17 cellular contexts compared by ENCODE assay signal in genomic region chr5:61321650-61322049, GRCh38. TPM values are rescaled to one million over a fixed set of nuclear protein-coding genes. Genes with fewer than 3 reads are reported as not detected.
DNase-seq lines count a peak whose midpoint lies in the region; ATAC-seq and TF ChIP-seq lines count a peak whose summit lies in the region.
"Had no signal": no experiment of that assay in that cellular context is flagged by ENCODE, and none has a peak within 500 bp of the region (broad histone marks: within the 10 kb centered on the region; RNA-seq: fewer than 3 reads in every experiment).

No MANE protein-coding gene starts in this region.

- H3K4me2 ChIP-seq in PC-9: no peak overlapping the region

- H2AFZ ChIP-seq in ACC112 (ENCODE audit: low read length, unreplicated experiment) (no peak overlapping the region), PC-9 (no peak overlapping the region)

- no peaks in the 10 kb centered on the region for H3K36me3 Mint-ChIP-seq in dendritic cell treated with granulocyte-macrophage colony-stimulating factor and Interleukin-4, amounts not matched to agents 40 ng/mL and 50 ng/mL, for 4 days (ENCODE audit: low read depth)
- H3K36me3 Mint-ChIP-seq in nephron (ENCODE audit: low read depth): no peaks in the 10 kb centered on the region
- H3K36me3 Mint-ChIP-seq: CD8-positive, alpha-beta T cell had no signal

- H3K36me3 ChIP-seq in ACC112 (ENCODE audit: insufficient read depth, low read length): no peaks in the 10 kb centered on the region
- no peaks in the 10 kb centered on the region for H3K36me3 ChIP-seq in PC-9 (ENCODE audit: low read depth)
- no peaks in the 10 kb centered on the region for H3K36me3 ChIP-seq in heart right ventricle
- H3K36me3 ChIP-seq: HAP-1 had no signal

- no peak for TF ChIP-seq CTCF in PC-9 (conservative IDR thresholded peaks at IDR 0.05)
- TF ChIP-seq CTCF in nephron (IDR thresholded peaks at IDR 0.05; ENCODE audit: unreplicated experiment in 3 of 3): no peak
- TF ChIP-seq CTCF in heart right ventricle (IDR thresholded peaks at IDR 0.05): no peak

- DNase-seq in PC-9 (no peak), heart right ventricle (no peak), C1 segment of cervical spinal cord (lab: John Stamatoyannopoulos, UW) (no peak), NCI-H510A (lab: John Stamatoyannopoulos, UW) (no peak)
- DNase-seq in activated CD8-positive, alpha-beta memory T cell treated with anti-CD3 and anti-CD28 coated beads, Interleukin-2, amount 50 U/mL, for 4 hours: no peak
- DNase-seq: CD8-positive, alpha-beta T cell; COR-L47; DMS153; DMS79 treated with DMSO at 0.1 percent for 48 hours; EL had no signal

- H3K27ac ChIP-seq in ACC112 (ENCODE audit: low read depth, low read length): peak overlapping the region; percentile 87; the same call in 1 of the 2 replicates
- 0 out of 2 replicates have a peak overlapping the region, but pooled peaks have one; percentile 59 for H3K27ac ChIP-seq in PC-9
- H3K27ac ChIP-seq in heart right ventricle: no peak overlapping the region
- H3K27ac ChIP-seq: 22Rv1, C4-2B, HL-60 had no signal

- ATAC-seq in heart right ventricle: no peak
- ATAC-seq: CD8-positive, alpha-beta T cell had no signal

- no peak overlapping the region for H3K4me3 ChIP-seq in ACC112 (ENCODE audit: low read depth, low read length)
- H3K4me3 ChIP-seq in PC-9: no peak overlapping the region
- H3K4me3 ChIP-seq in heart right ventricle: no peak overlapping the region
- H3K4me3 ChIP-seq: HAP-1 had no signal

- H3K27ac Mint-ChIP-seq in dendritic cell treated with granulocyte-macrophage colony-stimulating factor and Interleukin-4, amounts not matched to agents 40 ng/mL and 50 ng/mL, for 4 days: peak overlapping the region; percentile 87
- peak overlapping the region in 2 of 3 experiments; percentile 7 to 27 for H3K27ac Mint-ChIP-seq in nephron
- H3K27ac Mint-ChIP-seq: CD8-positive, alpha-beta T cell had no signal

- H3K4me1 ChIP-seq in ACC112 (ENCODE audit: control insufficient read depth, insufficient read depth, low read length, unreplicated experiment) (peaks cover 45% of the 10 kb centered on the region), PC-9 (replicated peaks; ENCODE audit: insufficient read depth) (peaks cover 38% of the 10 kb centered on the region), heart right ventricle (peaks cover 0 to 57% (median 4%) of the 10 kb centered on the region in 9 donors)
- H3K4me1 ChIP-seq: HAP-1 had no signal

- no peaks in the 10 kb centered on the region for H3K79me2 ChIP-seq in ACC112 (ENCODE audit: control insufficient read depth, insufficient read depth, low read length, unreplicated experiment)
- H3K79me2 ChIP-seq in PC-9 (ENCODE audit: low read depth): no peaks in the 10 kb centered on the region

- CTCF ChIA-PET in PC-9 (lab: Charles Lee): no interaction called here

- H3K4me1 Mint-ChIP-seq in dendritic cell treated with granulocyte-macrophage colony-stimulating factor and Interleukin-4, amounts not matched to agents 40 ng/mL and 50 ng/mL, for 4 days (ENCODE audit: low read depth): peaks cover 74% of the 10 kb centered on the region
- H3K4me1 Mint-ChIP-seq in nephron: peaks cover 15% of the 10 kb centered on the region

- intact Hi-C loops in PC-9 (cut with micrococcal nuclease; ENCODE audit: unreplicated experiment) (no loop called here), heart right ventricle (cut with DNase I) (loop anchor here in 3 of 10 donors (10.0 kb wide), 2 partner anchors 157 to 267 kb away; partner anchors contain the start of gene SMIM15 (in 1 of the 3))
- intact Hi-C loops in dendritic cell treated with granulocyte-macrophage colony-stimulating factor and Interleukin-4, amounts not matched to agents 40 ng/mL and 50 ng/mL, for 4 days (cut with micrococcal nuclease): no loop called here

- no peaks in the 10 kb centered on the region for H3K9me3 Mint-ChIP-seq in dendritic cell treated with granulocyte-macrophage colony-stimulating factor and Interleukin-4, amounts not matched to agents 40 ng/mL and 50 ng/mL, for 4 days
- no peaks in the 10 kb centered on the region for H3K9me3 Mint-ChIP-seq in nephron
- H3K9me3 Mint-ChIP-seq: CD8-positive, alpha-beta T cell had no signal

- no peaks in the 10 kb centered on the region for H3K27me3 ChIP-seq in ACC112 (ENCODE audit: insufficient read depth, low read length)
- H3K27me3 ChIP-seq in PC-9 (ENCODE audit: insufficient read depth, low read depth): no peaks in the 10 kb centered on the region
- H3K27me3 ChIP-seq in heart right ventricle: no peaks in the 10 kb centered on the region

- H3K4me3 Mint-ChIP-seq in dendritic cell treated with granulocyte-macrophage colony-stimulating factor and Interleukin-4, amounts not matched to agents 40 ng/mL and 50 ng/mL, for 4 days: no peak overlapping the region
- no peak overlapping the region for H3K4me3 Mint-ChIP-seq in nephron
- H3K4me3 Mint-ChIP-seq: CD8-positive, alpha-beta T cell had no signal

- H3F3A ChIP-seq in PC-9 (ENCODE audit: insufficient read depth, low read depth): peaks cover 18% of the 10 kb centered on the region

- H3K9me3 ChIP-seq in PC-9 (ENCODE audit: insufficient read depth, low read depth) (no peaks in the 10 kb centered on the region), heart right ventricle (no peaks in the 10 kb centered on the region)
- H3K9me3 ChIP-seq: HAP-1 had no signal

- POLR2A ChIA-PET in PC-9 (lab: Charles Lee; ENCODE audit: unreplicated experiment): interaction anchor here (0.6 kb wide), 1 partner anchor 8 kb away, joined by 5 read pairs; no protein-coding TSS in a partner anchor

- no peaks in the 10 kb centered on the region for H4K20me1 ChIP-seq in PC-9 (ENCODE audit: insufficient read depth)

- no TSS peak for BruUV-seq in PC-9 (replicated peaks; lab: Mats Ljungman, UMichigan)

- 96 to 98% methylated on average over 3 of the region's 3 CpGs for WGBS in heart right ventricle, 2 donors

- 0 out of 2 replicates have a peak, but pooled peaks cover 1% of the 10 kb centered on the region for H3K9me2 ChIP-seq in PC-9 (ENCODE audit: insufficient read depth)

- H3K27me3 Mint-ChIP-seq in dendritic cell treated with granulocyte-macrophage colony-stimulating factor and Interleukin-4, amounts not matched to agents 40 ng/mL and 50 ng/mL, for 4 days: no peaks in the 10 kb centered on the region
- H3K27me3 Mint-ChIP-seq in nephron (ENCODE audit: low read depth): no peaks in the 10 kb centered on the region

RNA-seq across cellular contexts. Expression of gene ZSWIM6, which starts 10.4 kb away (rescaled TPM):
- 9.7 and 12.9 TPM in 2 replicates for total RNA-seq in PC-9 (2021)
- 10 to 100 TPM in 1 of 10 donors, 1 to 10 TPM in 9; 5.9 to 10.3 (median 7.2) TPM for total RNA-seq in heart right ventricle
- polyA plus RNA-seq in heart right ventricle: 1 to 10 TPM; 2.1 to 4.6 TPM

Comparison
In these comparisons a context has a peak if more than half of its experiments do, and no peak if none do; other contexts are left out.
1. H3K27ac ChIP-seq: peak in ACC112 (single experiment) and PC-9 (single experiment); none in heart right ventricle (0 of 10).